Comparison of ENCODE assay signal across 11 cellular contexts in genomic region chr2:157792345-157793052, GRCh38.
DNase-seq lines count a peak whose midpoint lies in the region; ATAC-seq and TF ChIP-seq lines count a peak whose summit lies in the region.
"Had no signal": no experiment of that assay in that cellular context is flagged by ENCODE, and none has a peak within 500 bp of the region (broad histone marks: within the 10 kb centered on the region; RNA-seq: fewer than 3 reads in every experiment).

No MANE protein-coding gene starts in this region.

- ATAC-seq in gastrocnemius medialis (peak; percentile 18 to 57), mucosa of descending colon (no peak)
- ATAC-seq: stimulated activated naive B cell treated with anti-CD40 and anti-IgM and Interleukin-4, amounts not matched to agents 10 μg/mL and 1 μg/mL and 100 μg/mL, for 72 hours had no signal

- no peaks in the 10 kb centered on the region for H3K27me3 ChIP-seq in gastrocnemius medialis
- H3K27me3 ChIP-seq: neutrophil had no signal

- in situ Hi-C loops in gastrocnemius medialis (cut with MboI; ENCODE audit: low sequenced_read_pairs in 4 of 4), result no loop called here

- TF ChIP-seq CTCF in fibroblast of mammary gland (conservative IDR thresholded peaks at IDR 0.05; ENCODE audit: control insufficient read depth, insufficient read depth, low read depth, low read length) (no peak), gastrocnemius medialis (IDR thresholded peaks at IDR 0.05 in 4 of 5, conservative IDR thresholded peaks at IDR 0.05 in 1 of 5) (no peak), mucosa of descending colon (IDR thresholded peaks at IDR 0.05) (no peak)

- TF ChIP-seq POLR2A in gastrocnemius medialis (IDR thresholded peaks at IDR 0.05), result no peak

- DNase-seq in EL (peak; percentile 81), RPMI7951 (ENCODE audit: low read depth) (peak; percentile 75), fibroblast of mammary gland (ENCODE audit: low read depth) (peak; percentile 80), gastrocnemius medialis (peak; percentile 30 to 56), NCI-H2196 treated with DMSO at 0.1 percent for 48 hours (lab: John Stamatoyannopoulos, UW; ENCODE audit: unreplicated experiment) (no peak), mucosa of descending colon (no peak), NCI-H446 treated with DMSO at 0.1 percent for 48 hours (lab: John Stamatoyannopoulos, UW) (no peak)
- DNase-seq: NCI-H2029; stimulated activated naive B cell treated with anti-CD40 and anti-IgM and Interleukin-4, amounts not matched to agents 10 μg/mL and 1 μg/mL and 100 μg/mL, for 72 hours; SW 1271 had no signal

- H3K4me3 ChIP-seq in fibroblast of mammary gland (ENCODE audit: control insufficient read depth, low read depth, low read length), result no peak overlapping the region
- no peak overlapping the region for H3K4me3 ChIP-seq in gastrocnemius medialis
- no peak overlapping the region for H3K4me3 ChIP-seq in mucosa of descending colon

- H3K36me3 ChIP-seq in gastrocnemius medialis, result peaks cover 0 to 7% of the 10 kb centered on the region in 2 donors
- H3K36me3 ChIP-seq in mucosa of descending colon (ENCODE audit: low read depth), result no peaks in the 10 kb centered on the region
- H3K36me3 ChIP-seq: neutrophil had no signal

- intact Hi-C loops in gastrocnemius medialis (cut with DNase I; ENCODE audit: low total_unique reads), result no loop called here
- intact Hi-C loops in mucosa of descending colon (cut with DNase I, micrococcal nuclease), result no loop called here

- H3K4me1 ChIP-seq in gastrocnemius medialis (peaks cover 58 to 76% of the 10 kb centered on the region in 2 donors), mucosa of descending colon (ENCODE audit: low read depth) (peaks cover 12% of the 10 kb centered on the region)

- H3K9me3 ChIP-seq in gastrocnemius medialis (no peaks in the 10 kb centered on the region), mucosa of descending colon (no peaks in the 10 kb centered on the region)
- H3K9me3 ChIP-seq: neutrophil had no signal

- H3K27ac ChIP-seq in gastrocnemius medialis, result peak overlapping the region; percentile 88 to 94 (median 91)
- H3K27ac ChIP-seq: neutrophil had no signal

Comparison
In these comparisons a context has a peak if more than half of its experiments do, and no peak if none do; other contexts are left out.
1. DNase-seq: peak in EL (single experiment), RPMI7951 (single experiment), fibroblast of mammary gland (single experiment) and gastrocnemius medialis (2 of 2); none in NCI-H2196 treated with DMSO at 0.1 percent for 48 hours (single experiment), mucosa of descending colon (0 of 3) and NCI-H446 treated with DMSO at 0.1 percent for 48 hours (single experiment).